In the genomic region with DNA sequence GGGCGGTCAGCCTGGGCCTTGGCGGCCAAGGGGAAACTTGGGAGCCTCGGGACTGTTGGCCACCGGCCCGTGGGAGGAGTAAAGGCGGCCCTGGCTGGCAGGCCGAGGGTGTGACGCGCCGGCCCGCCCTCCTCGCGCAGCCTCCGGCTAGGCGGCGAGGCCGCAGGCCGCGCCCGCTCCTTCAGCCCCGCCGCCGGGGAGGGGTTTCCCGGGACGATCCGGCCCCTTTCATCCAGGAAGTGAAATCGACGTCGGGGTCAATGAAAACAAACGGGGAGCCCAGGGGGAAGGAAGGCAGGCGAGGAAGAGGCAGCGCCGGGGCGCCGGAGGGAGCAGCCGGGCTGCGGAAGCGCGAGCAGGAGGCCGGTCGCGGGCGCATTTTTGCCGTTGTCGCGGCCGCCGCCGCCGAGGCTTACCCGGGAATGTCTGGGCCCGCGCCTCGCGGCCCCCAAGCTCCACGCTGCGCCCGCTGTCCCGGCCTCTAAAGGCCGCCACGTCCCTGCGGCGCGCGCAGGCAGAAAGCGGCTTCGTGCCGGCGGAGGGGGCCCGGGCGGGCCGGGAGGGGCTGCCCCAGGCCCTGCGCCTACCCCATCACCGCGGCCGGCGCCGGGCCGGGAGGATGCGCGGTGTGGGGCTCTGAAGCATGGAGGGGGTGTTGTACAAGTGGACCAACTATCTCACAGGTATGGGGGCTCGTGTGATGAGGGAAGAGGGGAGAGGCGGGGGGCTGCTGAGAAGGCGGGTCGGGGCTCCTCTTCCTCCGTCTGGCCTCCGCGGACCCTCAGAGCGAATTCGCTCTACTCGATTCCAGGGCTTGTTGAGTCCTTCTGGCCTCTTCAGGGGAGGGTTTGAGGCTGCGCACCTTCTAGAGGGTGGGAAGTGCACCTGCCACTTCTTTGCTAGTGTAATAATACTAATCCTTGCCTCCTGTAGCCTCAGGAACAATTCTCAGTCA, we compare ENCODE assay signal across 1 cellular context.
A peak's percentile ranks its signal among the peaks of the same experiment; 100 is the strongest.
TF ChIP-seq lines count a peak whose summit lies in the region.

A gene (plus strand): TSS at position 231 of the 955 bp plus-strand sequence. CDS start 413 bp downstream, at position 644.

TF ChIP-seq in HepG2, 621 proteins besides CTCF, POLR2A, EP300 and RAD21 (continued from another document and continues in another):
- TF ChIP-seq, protein P1, sequence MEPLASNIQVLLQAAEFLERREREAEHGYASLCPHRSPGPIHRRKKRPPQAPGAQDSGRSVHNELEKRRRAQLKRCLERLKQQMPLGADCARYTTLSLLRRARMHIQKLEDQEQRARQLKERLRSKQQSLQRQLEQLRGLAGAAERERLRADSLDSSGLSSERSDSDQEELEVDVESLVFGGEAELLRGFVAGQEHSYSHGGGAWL (CRISPR knock-in tag; IDR thresholded peaks at IDR 0.05) = no peak
- TF ChIP-seq, protein P2, sequence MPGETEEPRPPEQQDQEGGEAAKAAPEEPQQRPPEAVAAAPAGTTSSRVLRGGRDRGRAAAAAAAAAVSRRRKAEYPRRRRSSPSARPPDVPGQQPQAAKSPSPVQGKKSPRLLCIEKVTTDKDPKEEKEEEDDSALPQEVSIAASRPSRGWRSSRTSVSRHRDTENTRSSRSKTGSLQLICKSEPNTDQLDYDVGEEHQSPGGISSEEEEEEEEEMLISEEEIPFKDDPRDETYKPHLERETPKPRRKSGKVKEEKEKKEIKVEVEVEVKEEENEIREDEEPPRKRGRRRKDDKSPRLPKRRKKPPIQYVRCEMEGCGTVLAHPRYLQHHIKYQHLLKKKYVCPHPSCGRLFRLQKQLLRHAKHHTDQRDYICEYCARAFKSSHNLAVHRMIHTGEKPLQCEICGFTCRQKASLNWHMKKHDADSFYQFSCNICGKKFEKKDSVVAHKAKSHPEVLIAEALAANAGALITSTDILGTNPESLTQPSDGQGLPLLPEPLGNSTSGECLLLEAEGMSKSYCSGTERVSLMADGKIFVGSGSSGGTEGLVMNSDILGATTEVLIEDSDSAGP (CRISPR knock-in tag; IDR thresholded peaks at IDR 0.05; ENCODE audit: borderline replicate concordance) = peak; percentile 74; the same call in 1 of the 2 replicates
- TF ChIP-seq, protein P3, sequence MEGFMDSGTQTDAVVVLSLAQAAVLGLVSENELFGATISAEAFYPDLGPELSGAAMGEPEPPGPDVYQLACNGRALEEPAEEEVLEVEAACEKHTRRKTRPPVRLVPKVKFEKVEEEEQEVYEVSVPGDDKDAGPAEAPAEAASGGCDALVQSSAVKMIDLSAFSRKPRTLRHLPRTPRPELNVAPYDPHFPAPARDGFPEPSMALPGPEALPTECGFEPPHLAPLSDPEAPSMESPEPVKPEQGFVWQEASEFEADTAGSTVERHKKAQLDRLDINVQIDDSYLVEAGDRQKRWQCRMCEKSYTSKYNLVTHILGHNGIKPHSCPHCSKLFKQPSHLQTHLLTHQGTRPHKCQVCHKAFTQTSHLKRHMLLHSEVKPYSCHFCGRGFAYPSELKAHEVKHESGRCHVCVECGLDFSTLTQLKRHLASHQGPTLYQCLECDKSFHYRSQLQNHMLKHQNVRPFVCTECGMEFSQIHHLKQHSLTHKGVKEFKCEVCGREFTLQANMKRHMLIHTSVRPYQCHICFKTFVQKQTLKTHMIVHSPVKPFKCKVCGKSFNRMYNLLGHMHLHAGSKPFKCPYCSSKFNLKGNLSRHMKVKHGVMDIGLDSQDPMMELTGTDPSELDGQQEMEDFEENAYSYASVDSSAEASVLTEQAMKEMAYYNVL (CRISPR knock-in tag; IDR thresholded peaks at IDR 0.05; ENCODE audit: borderline replicate concordance) = peak; percentile 69; the same call in 1 of the 2 replicates
- peak; percentile 58; the same call in 1 of the 2 replicates for TF ChIP-seq ERF (CRISPR knock-in tag; IDR thresholded peaks at IDR 0.05)
- TF ChIP-seq, protein P4, sequence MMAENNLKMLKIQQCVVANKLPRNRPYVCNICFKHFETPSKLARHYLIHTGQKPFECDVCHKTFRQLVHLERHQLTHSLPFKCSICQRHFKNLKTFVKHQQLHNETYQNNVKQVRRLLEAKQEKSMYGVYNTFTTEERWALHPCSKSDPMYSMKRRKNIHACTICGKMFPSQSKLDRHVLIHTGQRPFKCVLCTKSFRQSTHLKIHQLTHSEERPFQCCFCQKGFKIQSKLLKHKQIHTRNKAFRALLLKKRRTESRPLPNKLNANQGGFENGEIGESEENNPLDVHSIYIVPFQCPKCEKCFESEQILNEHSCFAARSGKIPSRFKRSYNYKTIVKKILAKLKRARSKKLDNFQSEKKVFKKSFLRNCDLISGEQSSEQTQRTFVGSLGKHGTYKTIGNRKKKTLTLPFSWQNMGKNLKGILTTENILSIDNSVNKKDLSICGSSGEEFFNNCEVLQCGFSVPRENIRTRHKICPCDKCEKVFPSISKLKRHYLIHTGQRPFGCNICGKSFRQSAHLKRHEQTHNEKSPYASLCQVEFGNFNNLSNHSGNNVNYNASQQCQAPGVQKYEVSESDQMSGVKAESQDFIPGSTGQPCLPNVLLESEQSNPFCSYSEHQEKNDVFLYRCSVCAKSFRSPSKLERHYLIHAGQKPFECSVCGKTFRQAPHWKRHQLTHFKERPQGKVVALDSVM (CRISPR knock-in tag; IDR thresholded peaks at IDR 0.05) = peak; percentile 94
- TF ChIP-seq, protein P5, sequence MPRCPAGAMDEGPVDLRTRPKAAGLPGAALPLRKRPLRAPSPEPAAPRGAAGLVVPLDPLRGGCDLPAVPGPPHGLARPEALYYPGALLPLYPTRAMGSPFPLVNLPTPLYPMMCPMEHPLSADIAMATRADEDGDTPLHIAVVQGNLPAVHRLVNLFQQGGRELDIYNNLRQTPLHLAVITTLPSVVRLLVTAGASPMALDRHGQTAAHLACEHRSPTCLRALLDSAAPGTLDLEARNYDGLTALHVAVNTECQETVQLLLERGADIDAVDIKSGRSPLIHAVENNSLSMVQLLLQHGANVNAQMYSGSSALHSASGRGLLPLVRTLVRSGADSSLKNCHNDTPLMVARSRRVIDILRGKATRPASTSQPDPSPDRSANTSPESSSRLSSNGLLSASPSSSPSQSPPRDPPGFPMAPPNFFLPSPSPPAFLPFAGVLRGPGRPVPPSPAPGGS (CRISPR knock-in tag; IDR thresholded peaks at IDR 0.05) = 0 out of 2 replicates have a peak, but pooled peaks have one; percentile 44
- 0 out of 2 replicates have a peak, but pooled peaks have one; percentile 42 for TF ChIP-seq SNAPC2 (CRISPR knock-in tag; IDR thresholded peaks at IDR 0.05)
- no peak for TF ChIP-seq ZNF569 (CRISPR knock-in tag; IDR thresholded peaks at IDR 0.05; ENCODE audit: borderline replicate concordance)
- TF ChIP-seq, protein P6, sequence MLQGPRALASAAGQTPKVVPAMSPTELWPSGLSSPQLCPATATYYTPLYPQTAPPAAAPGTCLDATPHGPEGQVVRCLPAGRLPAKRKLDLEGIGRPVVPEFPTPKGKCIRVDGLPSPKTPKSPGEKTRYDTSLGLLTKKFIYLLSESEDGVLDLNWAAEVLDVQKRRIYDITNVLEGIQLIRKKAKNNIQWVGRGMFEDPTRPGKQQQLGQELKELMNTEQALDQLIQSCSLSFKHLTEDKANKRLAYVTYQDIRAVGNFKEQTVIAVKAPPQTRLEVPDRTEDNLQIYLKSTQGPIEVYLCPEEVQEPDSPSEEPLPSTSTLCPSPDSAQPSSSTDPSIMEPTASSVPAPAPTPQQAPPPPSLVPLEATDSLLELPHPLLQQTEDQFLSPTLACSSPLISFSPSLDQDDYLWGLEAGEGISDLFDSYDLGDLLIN (CRISPR knock-in tag; IDR thresholded peaks at IDR 0.05; ENCODE audit: borderline replicate concordance) = no peak
- TF ChIP-seq, protein P7, sequence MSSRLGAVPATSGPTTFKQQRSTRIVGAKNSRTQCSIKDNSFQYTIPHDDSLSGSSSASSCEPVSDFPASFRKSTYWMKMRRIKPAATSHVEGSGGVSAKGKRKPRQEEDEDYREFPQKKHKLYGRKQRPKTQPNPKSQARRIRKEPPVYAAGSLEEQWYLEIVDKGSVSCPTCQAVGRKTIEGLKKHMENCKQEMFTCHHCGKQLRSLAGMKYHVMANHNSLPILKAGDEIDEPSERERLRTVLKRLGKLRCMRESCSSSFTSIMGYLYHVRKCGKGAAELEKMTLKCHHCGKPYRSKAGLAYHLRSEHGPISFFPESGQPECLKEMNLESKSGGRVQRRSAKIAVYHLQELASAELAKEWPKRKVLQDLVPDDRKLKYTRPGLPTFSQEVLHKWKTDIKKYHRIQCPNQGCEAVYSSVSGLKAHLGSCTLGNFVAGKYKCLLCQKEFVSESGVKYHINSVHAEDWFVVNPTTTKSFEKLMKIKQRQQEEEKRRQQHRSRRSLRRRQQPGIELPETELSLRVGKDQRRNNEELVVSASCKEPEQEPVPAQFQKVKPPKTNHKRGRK (CRISPR knock-in tag; IDR thresholded peaks at IDR 0.05) = no peak
- no peak for TF ChIP-seq NR3C1 (CRISPR knock-in tag; IDR thresholded peaks at IDR 0.05)
- TF ChIP-seq ZNF572 (CRISPR knock-in tag; IDR thresholded peaks at IDR 0.05) = no peak
- TF ChIP-seq HDAC1 (CRISPR knock-in tag; IDR thresholded peaks at IDR 0.05) = peak; percentile 90
- no peak for TF ChIP-seq MATR3 (CRISPR knock-in tag; IDR thresholded peaks at IDR 0.05)
- TF ChIP-seq ZNF292 (CRISPR knock-in tag; IDR thresholded peaks at IDR 0.05; ENCODE audit: borderline replicate concordance, low read depth) = no peak
- TF ChIP-seq ZNF644 (CRISPR knock-in tag; IDR thresholded peaks at IDR 0.05; ENCODE audit: low read depth) = no peak
- TF ChIP-seq ZEB1 (IDR thresholded peaks at IDR 0.05; ENCODE audit: insufficient replicate concordance, low read depth) = no peak
- TF ChIP-seq, protein P8, sequence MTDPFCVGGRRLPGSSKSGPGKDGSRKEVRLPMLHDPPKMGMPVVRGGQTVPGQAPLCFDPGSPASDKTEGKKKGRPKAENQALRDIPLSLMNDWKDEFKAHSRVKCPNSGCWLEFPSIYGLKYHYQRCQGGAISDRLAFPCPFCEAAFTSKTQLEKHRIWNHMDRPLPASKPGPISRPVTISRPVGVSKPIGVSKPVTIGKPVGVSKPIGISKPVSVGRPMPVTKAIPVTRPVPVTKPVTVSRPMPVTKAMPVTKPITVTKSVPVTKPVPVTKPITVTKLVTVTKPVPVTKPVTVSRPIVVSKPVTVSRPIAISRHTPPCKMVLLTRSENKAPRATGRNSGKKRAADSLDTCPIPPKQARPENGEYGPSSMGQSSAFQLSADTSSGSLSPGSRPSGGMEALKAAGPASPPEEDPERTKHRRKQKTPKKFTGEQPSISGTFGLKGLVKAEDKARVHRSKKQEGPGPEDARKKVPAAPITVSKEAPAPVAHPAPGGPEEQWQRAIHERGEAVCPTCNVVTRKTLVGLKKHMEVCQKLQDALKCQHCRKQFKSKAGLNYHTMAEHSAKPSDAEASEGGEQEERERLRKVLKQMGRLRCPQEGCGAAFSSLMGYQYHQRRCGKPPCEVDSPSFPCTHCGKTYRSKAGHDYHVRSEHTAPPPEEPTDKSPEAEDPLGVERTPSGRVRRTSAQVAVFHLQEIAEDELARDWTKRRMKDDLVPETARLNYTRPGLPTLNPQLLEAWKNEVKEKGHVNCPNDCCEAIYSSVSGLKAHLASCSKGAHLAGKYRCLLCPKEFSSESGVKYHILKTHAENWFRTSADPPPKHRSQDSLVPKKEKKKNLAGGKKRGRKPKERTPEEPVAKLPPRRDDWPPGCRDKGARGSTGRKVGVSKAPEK (CRISPR knock-in tag; IDR thresholded peaks at IDR 0.05; ENCODE audit: borderline replicate concordance) = no peak
- no peak for TF ChIP-seq SIN3B (IDR thresholded peaks at IDR 0.05; ENCODE audit: low read length)
- 0 out of 2 replicates have a peak, but pooled peaks have one; percentile 25 for TF ChIP-seq ZNF20 (CRISPR knock-in tag; IDR thresholded peaks at IDR 0.05)
- TF ChIP-seq, protein P9, sequence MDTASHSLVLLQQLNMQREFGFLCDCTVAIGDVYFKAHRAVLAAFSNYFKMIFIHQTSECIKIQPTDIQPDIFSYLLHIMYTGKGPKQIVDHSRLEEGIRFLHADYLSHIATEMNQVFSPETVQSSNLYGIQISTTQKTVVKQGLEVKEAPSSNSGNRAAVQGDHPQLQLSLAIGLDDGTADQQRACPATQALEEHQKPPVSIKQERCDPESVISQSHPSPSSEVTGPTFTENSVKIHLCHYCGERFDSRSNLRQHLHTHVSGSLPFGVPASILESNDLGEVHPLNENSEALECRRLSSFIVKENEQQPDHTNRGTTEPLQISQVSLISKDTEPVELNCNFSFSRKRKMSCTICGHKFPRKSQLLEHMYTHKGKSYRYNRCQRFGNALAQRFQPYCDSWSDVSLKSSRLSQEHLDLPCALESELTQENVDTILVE (CRISPR knock-in tag; IDR thresholded peaks at IDR 0.05) = peak; percentile 47; the same call in 1 of the 2 replicates
- 0 out of 2 replicates have a peak, but pooled peaks have one; percentile 21 for TF ChIP-seq ATF1 (CRISPR knock-in tag; IDR thresholded peaks at IDR 0.05)
- TF ChIP-seq FOXA3 (CRISPR knock-in tag; IDR thresholded peaks at IDR 0.05) = peak; percentile 61
- TF ChIP-seq KAT7 (CRISPR knock-in tag; IDR thresholded peaks at IDR 0.05; ENCODE audit: borderline replicate concordance) = peak; percentile 83; the same call in 1 of the 2 replicates
- TF ChIP-seq, protein P10, sequence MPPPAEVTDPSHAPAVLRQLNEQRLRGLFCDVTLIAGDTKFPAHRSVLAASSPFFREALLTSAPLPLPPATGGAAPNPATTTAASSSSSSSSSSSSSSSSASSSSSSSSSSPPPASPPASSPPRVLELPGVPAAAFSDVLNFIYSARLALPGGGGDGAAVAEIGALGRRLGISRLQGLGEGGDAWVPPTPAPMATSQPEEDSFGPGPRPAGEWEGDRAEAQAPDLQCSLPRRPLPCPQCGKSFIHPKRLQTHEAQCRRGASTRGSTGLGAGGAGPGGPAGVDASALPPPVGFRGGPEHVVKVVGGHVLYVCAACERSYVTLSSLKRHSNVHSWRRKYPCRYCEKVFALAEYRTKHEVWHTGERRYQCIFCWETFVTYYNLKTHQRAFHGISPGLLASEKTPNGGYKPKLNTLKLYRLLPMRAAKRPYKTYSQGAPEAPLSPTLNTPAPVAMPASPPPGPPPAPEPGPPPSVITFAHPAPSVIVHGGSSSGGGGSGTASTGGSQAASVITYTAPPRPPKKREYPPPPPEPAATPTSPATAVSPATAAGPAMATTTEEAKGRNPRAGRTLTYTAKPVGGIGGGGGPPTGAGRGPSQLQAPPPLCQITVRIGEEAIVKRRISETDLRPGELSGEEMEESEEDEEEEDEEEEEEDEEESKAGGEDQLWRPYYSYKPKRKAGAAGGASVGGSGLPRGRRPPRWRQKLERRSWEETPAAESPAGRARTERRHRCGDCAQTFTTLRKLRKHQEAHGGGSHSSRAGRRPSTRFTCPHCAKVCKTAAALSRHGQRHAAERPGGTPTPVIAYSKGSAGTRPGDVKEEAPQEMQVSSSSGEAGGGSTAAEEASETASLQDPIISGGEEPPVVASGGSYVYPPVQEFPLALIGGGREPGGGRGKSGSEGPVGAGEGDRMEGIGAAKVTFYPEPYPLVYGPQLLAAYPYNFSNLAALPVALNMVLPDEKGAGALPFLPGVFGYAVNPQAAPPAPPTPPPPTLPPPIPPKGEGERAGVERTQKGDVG (CRISPR knock-in tag; IDR thresholded peaks at IDR 0.05; ENCODE audit: borderline replicate concordance) = 0 out of 2 replicates have a peak, but pooled peaks have one; percentile 30
- no peak for TF ChIP-seq SCMH1 (CRISPR knock-in tag; IDR thresholded peaks at IDR 0.05; ENCODE audit: borderline replicate concordance)
- TF ChIP-seq, protein P11, sequence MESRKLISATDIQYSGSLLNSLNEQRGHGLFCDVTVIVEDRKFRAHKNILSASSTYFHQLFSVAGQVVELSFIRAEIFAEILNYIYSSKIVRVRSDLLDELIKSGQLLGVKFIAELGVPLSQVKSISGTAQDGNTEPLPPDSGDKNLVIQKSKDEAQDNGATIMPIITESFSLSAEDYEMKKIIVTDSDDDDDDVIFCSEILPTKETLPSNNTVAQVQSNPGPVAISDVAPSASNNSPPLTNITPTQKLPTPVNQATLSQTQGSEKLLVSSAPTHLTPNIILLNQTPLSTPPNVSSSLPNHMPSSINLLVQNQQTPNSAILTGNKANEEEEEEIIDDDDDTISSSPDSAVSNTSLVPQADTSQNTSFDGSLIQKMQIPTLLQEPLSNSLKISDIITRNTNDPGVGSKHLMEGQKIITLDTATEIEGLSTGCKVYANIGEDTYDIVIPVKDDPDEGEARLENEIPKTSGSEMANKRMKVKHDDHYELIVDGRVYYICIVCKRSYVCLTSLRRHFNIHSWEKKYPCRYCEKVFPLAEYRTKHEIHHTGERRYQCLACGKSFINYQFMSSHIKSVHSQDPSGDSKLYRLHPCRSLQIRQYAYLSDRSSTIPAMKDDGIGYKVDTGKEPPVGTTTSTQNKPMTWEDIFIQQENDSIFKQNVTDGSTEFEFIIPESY (CRISPR knock-in tag; IDR thresholded peaks at IDR 0.05) = no peak
- peak; percentile 60; the same call in 1 of the 2 replicates for TF ChIP-seq KLF15 (CRISPR knock-in tag; IDR thresholded peaks at IDR 0.05; ENCODE audit: borderline replicate concordance)
